In genomic region chr3:37862219-37862711, GRCh38 we compare ENCODE assay signal across 8 cellular contexts. TPM values are rescaled to one million over a fixed set of nuclear protein-coding genes. Genes with fewer than 3 reads are reported as not detected.
DNase-seq lines count a peak whose midpoint lies in the region; ATAC-seq and TF ChIP-seq lines count a peak whose summit lies in the region.

No MANE protein-coding gene starts in this region.

- H3K79me2 ChIP-seq in KMS-11 (ENCODE audit: insufficient read depth, low read depth) (no peaks in the 10 kb centered on the region), osteoblast (ENCODE audit: insufficient read depth, low read length) (peaks cover 63% of the 10 kb centered on the region)

- H3K27ac ChIP-seq in BLaER1 (no peak overlapping the region), KMS-11 (no peak overlapping the region), osteoblast (ENCODE audit: low read depth, low read length) (peak overlapping the region; percentile 57)

- H3K4me3 Mint-ChIP-seq in activated T-helper 2 cell treated with anti-CD3 and anti-CD28 coated beads, Interferon-gamma antibody, Interleukin-2, Interleukin-4, amounts not matched to agents 10 μg/mL and 5 μg/mL and 100 μg/mL, durations not matched to agents 14 hours and 24 hours and 36 hours (ENCODE audit: low read depth) = peak overlapping the region; percentile 84

- H3K4me2 ChIP-seq in BLaER1 (peak overlapping the region; percentile 92), KMS-11 (peak overlapping the region; percentile 29; the same call in 1 of the 2 replicates), osteoblast (ENCODE audit: insufficient read depth, low read length) (peak overlapping the region; percentile 99)

- no peak for DNase-seq in activated T-helper 2 cell treated with anti-CD3 and anti-CD28 coated beads, Interferon-gamma antibody, Interleukin-2, Interleukin-4, amounts not matched to agents 10 μg/mL and 5 μg/mL and 100 μg/mL, durations not matched to agents 14 hours and 24 hours and 36 hours (ENCODE audit: low spot score)
- DNase-seq in glomerular visceral epithelial cell (ENCODE audit: extremely low spot score) (peak; percentile 22), osteoblast (ENCODE audit: insufficient read length, low spot score, missing footprints) (peak; percentile 93), 8988T (no peak), NOMO-1 treated with dmso at 0.1 percent for 144 hours (lab: John Stamatoyannopoulos, UW; ENCODE audit: unreplicated experiment) (no peak)

- H3K9me3 ChIP-seq in BLaER1 = no peaks in the 10 kb centered on the region
- H3K9me3 ChIP-seq in osteoblast (ENCODE audit: low read depth, low read length) = no peaks in the 10 kb centered on the region

- H3K9me3 Mint-ChIP-seq in activated T-helper 2 cell treated with anti-CD3 and anti-CD28 coated beads, Interferon-gamma antibody, Interleukin-2, Interleukin-4, amounts not matched to agents 10 μg/mL and 5 μg/mL and 100 μg/mL, durations not matched to agents 14 hours and 24 hours and 36 hours = no peaks in the 10 kb centered on the region

- peaks cover 42% of the 10 kb centered on the region for H3K4me1 ChIP-seq in BLaER1
- H3K4me1 ChIP-seq in KMS-11 (ENCODE audit: low read depth, poor library complexity, severe bottlenecking) = peaks cover 4% of the 10 kb centered on the region
- peaks cover 20% of the 10 kb centered on the region for H3K4me1 ChIP-seq in osteoblast (ENCODE audit: insufficient read depth, low read length)

- peak overlapping the region; percentile 50 for H3K27ac Mint-ChIP-seq in activated T-helper 2 cell treated with anti-CD3 and anti-CD28 coated beads, Interferon-gamma antibody, Interleukin-2, Interleukin-4, amounts not matched to agents 10 μg/mL and 5 μg/mL and 100 μg/mL, durations not matched to agents 14 hours and 24 hours and 36 hours

- no peak for ATAC-seq in HG03469 (IDR thresholded peaks at IDR 0.05; ENCODE audit: unreplicated experiment)

- H4K20me1 ChIP-seq in BLaER1 = 0 out of 2 replicates have a peak, but pooled peaks cover 10% of the 10 kb centered on the region
- H4K20me1 ChIP-seq in KMS-11 (ENCODE audit: insufficient read depth) = no peaks in the 10 kb centered on the region
- peaks cover 32% of the 10 kb centered on the region for H4K20me1 ChIP-seq in osteoblast (ENCODE audit: insufficient read depth, low read length)

- intact Hi-C loops in activated T-helper 2 cell treated with anti-CD3 and anti-CD28 coated beads, Interferon-gamma antibody, Interleukin-2, Interleukin-4, amounts not matched to agents 10 μg/mL and 5 μg/mL and 100 μg/mL, durations not matched to agents 14 hours and 24 hours and 36 hours (cut with micrococcal nuclease) = no loop called here

- H3K36me3 ChIP-seq in BLaER1 = no peaks in the 10 kb centered on the region
- no peaks in the 10 kb centered on the region for H3K36me3 ChIP-seq in KMS-11 (ENCODE audit: insufficient read depth)
- H3K36me3 ChIP-seq in osteoblast (ENCODE audit: insufficient read depth, low read length) = no peaks in the 10 kb centered on the region

- H3K4me3 ChIP-seq in BLaER1 (peak overlapping the region; percentile 75), KMS-11 (IDR thresholded peaks at IDR 0.05; ENCODE audit: insufficient read depth, low read depth, low read length) (no peak overlapping the region), osteoblast (ENCODE audit: insufficient read depth, low read length) (peak overlapping the region; percentile 83)

- TF ChIP-seq CTCF in KMS-11 (conservative IDR thresholded peaks at IDR 0.05; ENCODE audit: low read depth, low read length) = no peak
- TF ChIP-seq CTCF in osteoblast (IDR thresholded peaks at IDR 0.05; ENCODE audit: extremely low read depth, low read depth, low read length) = no peak

- peaks cover 23% of the 10 kb centered on the region for H3K27me3 Mint-ChIP-seq in activated T-helper 2 cell treated with anti-CD3 and anti-CD28 coated beads, Interferon-gamma antibody, Interleukin-2, Interleukin-4, amounts not matched to agents 10 μg/mL and 5 μg/mL and 100 μg/mL, durations not matched to agents 14 hours and 24 hours and 36 hours (ENCODE audit: low read depth)

- H3K4me1 Mint-ChIP-seq in activated T-helper 2 cell treated with anti-CD3 and anti-CD28 coated beads, Interferon-gamma antibody, Interleukin-2, Interleukin-4, amounts not matched to agents 10 μg/mL and 5 μg/mL and 100 μg/mL, durations not matched to agents 14 hours and 24 hours and 36 hours (ENCODE audit: low read depth) = peaks cover 27% of the 10 kb centered on the region

- H3K9ac ChIP-seq in BLaER1 = peak overlapping the region; percentile 66
- H3K9ac ChIP-seq in KMS-11 = no peak overlapping the region

- H3K27me3 ChIP-seq in BLaER1 = peaks cover 27% of the 10 kb centered on the region
- no peaks in the 10 kb centered on the region for H3K27me3 ChIP-seq in KMS-11 (ENCODE audit: insufficient read depth, low read depth)
- no peaks in the 10 kb centered on the region for H3K27me3 ChIP-seq in osteoblast (ENCODE audit: insufficient read depth, low read length)

- H3K36me3 Mint-ChIP-seq in activated T-helper 2 cell treated with anti-CD3 and anti-CD28 coated beads, Interferon-gamma antibody, Interleukin-2, Interleukin-4, amounts not matched to agents 10 μg/mL and 5 μg/mL and 100 μg/mL, durations not matched to agents 14 hours and 24 hours and 36 hours (ENCODE audit: low read depth) = no peaks in the 10 kb centered on the region

- H2AFZ ChIP-seq in KMS-11 (ENCODE audit: low read depth) = no peak overlapping the region; the same call in 1 of the 2 replicates
- H2AFZ ChIP-seq in osteoblast (ENCODE audit: low read length) = peak overlapping the region; percentile 51

RNA-seq across cellular contexts. Expression of gene CTDSPL, which starts 0.6 kb away (rescaled TPM):
- 8.7 and 11.8 TPM in 2 replicates for total RNA-seq in activated T-helper 2 cell treated with anti-CD3 and anti-CD28 coated beads, Interferon-gamma antibody, Interleukin-2, Interleukin-4, amounts not matched to agents 10 μg/mL and 5 μg/mL and 100 μg/mL, durations not matched to agents 14 hours and 24 hours and 36 hours
- 34.7 and 44.5 TPM in 2 replicates for total RNA-seq in osteoblast

Comparison
In these comparisons a context has a peak if more than half of its experiments do, and no peak if none do; other contexts are left out.
1. H3K4me2 ChIP-seq: peak in every context shown above with its lines; median percentile 99 in osteoblast; 92 in BLaER1; 29 in KMS-11.
2. DNase-seq: peak in glomerular visceral epithelial cell (single experiment) and osteoblast (single experiment); none in activated T-helper 2 cell treated with anti-CD3 and anti-CD28 coated beads, Interferon-gamma antibody, Interleukin-2, Interleukin-4, amounts not matched to agents 10 μg/mL and 5 μg/mL and 100 μg/mL, durations not matched to agents 14 hours and 24 hours and 36 hours (single experiment), 8988T (single experiment) and NOMO-1 treated with dmso at 0.1 percent for 144 hours (single experiment).